Comparison of ENCODE assay signal across 22 cellular contexts in genomic region chr17:48754500-48755261, GRCh38. TPM values are rescaled to one million over a fixed set of nuclear protein-coding genes. Genes with fewer than 3 reads are reported as not detected.
DNase-seq lines count a peak whose midpoint lies in the region; ATAC-seq and TF ChIP-seq lines count a peak whose summit lies in the region.
"Had no signal": no experiment of that assay in that cellular context is flagged by ENCODE, and none has a peak within 500 bp of the region (broad histone marks: within the 10 kb centered on the region; RNA-seq: fewer than 3 reads in every experiment).

No MANE protein-coding gene starts in this region.

- no peaks in the 10 kb centered on the region for H3K9me3 Mint-ChIP-seq in T-helper 1 cell treated with Interleukin-12 subunit alpha and Interleukin-12 subunit beta and Interleukin-4 antibody, amounts not matched to agents 30 μg/mL and 1 μg/mL, for 36 hours
- H3K9me3 Mint-ChIP-seq in IgD-negative memory B cell (peaks cover 0 to 2% (median 0%) of the 10 kb centered on the region in 3 donors), neural progenitor cell (peaks cover 8% of the 10 kb centered on the region), chondrocyte (ENCODE audit: low read depth) (no peaks in the 10 kb centered on the region)
- H3K9me3 Mint-ChIP-seq: activated CD8-positive, alpha-beta T cell treated with anti-CD3 and anti-CD28 coated beads for 36 hours; T-helper 2 cell treated with Interferon-gamma antibody and Interleukin-4, amounts not matched to agents 5 μg/mL and 100 μg/mL, for 36 hours had no signal

- peaks cover 6% of the 10 kb centered on the region for H3K4me1 ChIP-seq in neural progenitor cell

- no peaks in the 10 kb centered on the region for H3K36me3 ChIP-seq in neural progenitor cell

- H3K27me3 ChIP-seq in neural progenitor cell = peaks cover 100% of the 10 kb centered on the region

- H3K27ac Mint-ChIP-seq in T-helper 1 cell treated with Interleukin-12 subunit alpha and Interleukin-12 subunit beta and Interleukin-4 antibody, amounts not matched to agents 30 μg/mL and 1 μg/mL, for 36 hours = peak overlapping the region; percentile 45
- H3K27ac Mint-ChIP-seq in IgD-negative memory B cell (peak overlapping the region; percentile 31 to 76 (median 74)), neural progenitor cell (no peak overlapping the region), chondrocyte (ENCODE audit: unreplicated experiment) (no peak overlapping the region)
- H3K27ac Mint-ChIP-seq: activated CD8-positive, alpha-beta T cell treated with anti-CD3 and anti-CD28 coated beads for 36 hours; T-helper 2 cell treated with Interferon-gamma antibody and Interleukin-4, amounts not matched to agents 5 μg/mL and 100 μg/mL, for 36 hours had no signal

- H3K9ac ChIP-seq in neural progenitor cell = no peak overlapping the region

- TF ChIP-seq CTCF in epithelial cell of proximal tubule (conservative IDR thresholded peaks at IDR 0.05; ENCODE audit: low read depth, low read length) (no peak), neural progenitor cell (IDR thresholded peaks at IDR 0.05) (no peak), chondrocyte (IDR thresholded peaks at IDR 0.05) (no peak)

- ATAC-seq in HG02840 (IDR thresholded peaks at IDR 0.05; ENCODE audit: low FRiP score, unreplicated experiment) = no peak
- ATAC-seq: activated CD8-positive, alpha-beta T cell treated with anti-CD3 and anti-CD28 coated beads for 36 hours had no signal

- H3K4me2 ChIP-seq in neural progenitor cell = peak overlapping the region; percentile 55

- no peak for DNase-seq in T-helper 1 cell
- DNase-seq in epithelial cell of proximal tubule (ENCODE audit: low read depth) = no peak
- peak; percentile 77 for DNase-seq in neural progenitor cell (ENCODE audit: low spot score)
- no peak for DNase-seq in chondrocyte (ENCODE audit: low spot score)
- DNase-seq in AML-193 (lab: John Stamatoyannopoulos, UW) = no peak
- DNase-seq: activated CD8-positive, alpha-beta T cell treated with anti-CD3 and anti-CD28 coated beads for 36 hours; activated gamma-delta T cell; DMS 273 treated with DMSO at 0.1 percent for 48 hours; erythroblast; NCI-H187; NCI-H526 treated with DMSO at 0.1 percent for 48 hours; RPMI8226 had no signal

- no peaks in the 10 kb centered on the region for H3K79me2 ChIP-seq in neural progenitor cell (ENCODE audit: low read depth)

- no peaks in the 10 kb centered on the region for H3K36me3 Mint-ChIP-seq in T-helper 1 cell treated with Interleukin-12 subunit alpha and Interleukin-12 subunit beta and Interleukin-4 antibody, amounts not matched to agents 30 μg/mL and 1 μg/mL, for 36 hours (ENCODE audit: low read depth)
- H3K36me3 Mint-ChIP-seq in IgD-negative memory B cell (peaks cover 1% of the 10 kb centered on the region), neural progenitor cell (no peaks in the 10 kb centered on the region), chondrocyte (ENCODE audit: low read depth) (no peaks in the 10 kb centered on the region)

- H3K27ac ChIP-seq in neural progenitor cell = no peak overlapping the region

- no peaks in the 10 kb centered on the region for H3K9me3 ChIP-seq in neural progenitor cell (ENCODE audit: low read depth)
- H3K9me3 ChIP-seq: A549 had no signal

- H3K4me3 ChIP-seq in epithelial cell of proximal tubule (ENCODE audit: low read depth, low read length) (peak overlapping the region; percentile 29), neural progenitor cell (no peak overlapping the region)
- H3K4me3 ChIP-seq: A549 had no signal

- H3K27me3 Mint-ChIP-seq in T-helper 1 cell treated with Interleukin-12 subunit alpha and Interleukin-12 subunit beta and Interleukin-4 antibody, amounts not matched to agents 30 μg/mL and 1 μg/mL, for 36 hours (ENCODE audit: low read depth) = peaks cover 93% of the 10 kb centered on the region
- peaks cover 65% of the 10 kb centered on the region for H3K27me3 Mint-ChIP-seq in IgD-negative memory B cell
- peaks cover 82% of the 10 kb centered on the region for H3K27me3 Mint-ChIP-seq in neural progenitor cell (ENCODE audit: insufficient read depth, low read depth)
- peaks cover 83% of the 10 kb centered on the region for H3K27me3 Mint-ChIP-seq in chondrocyte (ENCODE audit: low read depth)

- H3K4me1 Mint-ChIP-seq in T-helper 1 cell treated with Interleukin-12 subunit alpha and Interleukin-12 subunit beta and Interleukin-4 antibody, amounts not matched to agents 30 μg/mL and 1 μg/mL, for 36 hours (ENCODE audit: low read depth) = peaks cover 4% of the 10 kb centered on the region
- H3K4me1 Mint-ChIP-seq in IgD-negative memory B cell (peaks cover 0 to 16% (median 12%) of the 10 kb centered on the region in 3 donors), neural progenitor cell (no peaks in the 10 kb centered on the region), chondrocyte (ENCODE audit: low read depth) (no peaks in the 10 kb centered on the region)

- peaks cover 6% of the 10 kb centered on the region for H3F3A ChIP-seq in neural progenitor cell (ENCODE audit: low read depth)

- no peak overlapping the region for H2AFZ ChIP-seq in neural progenitor cell (replicated peaks)

- no peak overlapping the region for H3K4me3 Mint-ChIP-seq in T-helper 1 cell treated with Interleukin-12 subunit alpha and Interleukin-12 subunit beta and Interleukin-4 antibody, amounts not matched to agents 30 μg/mL and 1 μg/mL, for 36 hours
- peak overlapping the region in 2 of 4 donors; percentile 44 to 66 for H3K4me3 Mint-ChIP-seq in IgD-negative memory B cell
- no peak overlapping the region for H3K4me3 Mint-ChIP-seq in neural progenitor cell
- H3K4me3 Mint-ChIP-seq in chondrocyte (ENCODE audit: unreplicated experiment) = no peak overlapping the region
- H3K4me3 Mint-ChIP-seq: activated CD8-positive, alpha-beta T cell treated with anti-CD3 and anti-CD28 coated beads for 36 hours; T-helper 2 cell treated with Interferon-gamma antibody and Interleukin-4, amounts not matched to agents 5 μg/mL and 100 μg/mL, for 36 hours had no signal

- H4K20me1 ChIP-seq in neural progenitor cell (ENCODE audit: low read depth) = peaks cover 76% of the 10 kb centered on the region

RNA-seq across cellular contexts. Expression of gene HOXB13, which starts 26.1 kb away (rescaled TPM):
- not detected for polyA plus RNA-seq in IgD-negative memory B cell
- total RNA-seq in epithelial cell of proximal tubule = not detected in 2 replicates
- not detected in 2 replicates for total RNA-seq in neural progenitor cell (ENCODE audit: low replicate concordance)
- 0.19 TPM in 1 of 3 replicates, not detected in the others for total RNA-seq in chondrocyte
- total RNA-seq: activated CD8-positive, alpha-beta T cell treated with anti-CD3 and anti-CD28 coated beads for 36 hours; cerebellum; lung microvascular endothelial cell; osteocyte; temporal lobe had no signal

RNA-seq across cellular contexts. Expression of gene PRAC2, which starts 31.7 kb away (rescaled TPM):
- not detected for polyA plus RNA-seq in IgD-negative memory B cell
- total RNA-seq in epithelial cell of proximal tubule = not detected in 2 replicates
- total RNA-seq in neural progenitor cell (ENCODE audit: low replicate concordance) = not detected in 2 replicates
- not detected in 3 replicates for total RNA-seq in chondrocyte
- total RNA-seq: activated CD8-positive, alpha-beta T cell treated with anti-CD3 and anti-CD28 coated beads for 36 hours; cerebellum; LHCN-M2; lung microvascular endothelial cell; osteocyte; temporal lobe had no signal
- polyA plus RNA-seq: A549 had no signal

RNA-seq across cellular contexts. Expression of gene PRAC1, which starts 32.4 kb away (rescaled TPM):
- polyA plus RNA-seq in IgD-negative memory B cell = not detected
- total RNA-seq in epithelial cell of proximal tubule = not detected in 2 replicates
- total RNA-seq in neural progenitor cell (ENCODE audit: low replicate concordance) = not detected in 2 replicates
- not detected in 3 replicates for total RNA-seq in chondrocyte
- total RNA-seq: activated CD8-positive, alpha-beta T cell treated with anti-CD3 and anti-CD28 coated beads for 36 hours; cerebellum; LHCN-M2; lung microvascular endothelial cell; osteocyte; temporal lobe had no signal
- polyA plus RNA-seq: A549 had no signal

Comparison
In these comparisons a context has a peak if more than half of its experiments do, and no peak if none do; other contexts are left out.
1. H3K27ac Mint-ChIP-seq: peak in T-helper 1 cell treated with Interleukin-12 subunit alpha and Interleukin-12 subunit beta and Interleukin-4 antibody, amounts not matched to agents 30 μg/mL and 1 μg/mL, for 36 hours (single experiment) and IgD-negative memory B cell (3 of 3); none in neural progenitor cell (single experiment) and chondrocyte (single experiment).